In the genomic region with DNA sequence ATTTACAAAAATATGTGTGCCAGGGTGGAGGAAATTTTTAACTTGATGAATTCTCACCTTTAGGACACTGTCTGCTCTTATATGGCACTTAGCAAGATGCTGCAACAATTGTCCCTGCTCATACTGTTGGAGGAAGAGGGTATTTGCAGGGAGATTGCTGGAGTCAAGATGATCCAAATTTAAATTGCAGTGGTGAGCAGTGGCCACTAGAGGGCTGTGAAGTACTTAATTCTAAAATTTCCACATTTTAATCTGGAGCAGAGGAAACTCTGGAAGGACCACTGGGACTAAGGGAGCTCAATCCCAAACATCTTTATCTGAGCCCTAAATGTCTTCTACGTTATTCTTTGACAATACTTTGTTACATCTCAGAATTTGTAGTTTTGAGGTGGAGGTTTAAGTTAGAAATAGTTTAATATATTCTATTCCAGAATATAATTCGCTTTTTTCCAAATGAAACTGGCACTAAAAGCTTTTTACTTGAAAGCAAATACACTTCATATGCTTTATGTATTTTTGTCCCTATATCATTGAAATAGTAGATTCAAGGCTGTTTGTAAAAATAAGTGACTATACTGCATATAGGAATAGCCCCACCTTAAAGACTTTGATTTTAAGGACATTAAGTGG, we compare ENCODE assay signal across 8 cellular contexts. TPM values are rescaled to one million over a fixed set of nuclear protein-coding genes. Genes with fewer than 3 reads are reported as not detected.
DNase-seq lines count a peak whose midpoint lies in the region; ATAC-seq and TF ChIP-seq lines count a peak whose summit lies in the region.

No MANE protein-coding gene starts in this region.

- no peak overlapping the region for H3K9ac ChIP-seq in OCI-LY3 (ENCODE audit: low read length)

- no peaks in the 10 kb centered on the region for H3K36me3 ChIP-seq in OCI-LY3 (replicated peaks; ENCODE audit: low read depth, low read length)

- peak; percentile 81 for TF ChIP-seq CTCF in OCI-LY3 (IDR thresholded peaks at IDR 0.05; ENCODE audit: low read depth, low read length)
- peak; percentile 84 for TF ChIP-seq CTCF in choroid plexus epithelial cell (conservative IDR thresholded peaks at IDR 0.05; ENCODE audit: low read depth, low read length)

- no peaks in the 10 kb centered on the region for H3K79me2 ChIP-seq in OCI-LY3 (ENCODE audit: low read length)

- H4K20me1 ChIP-seq in OCI-LY3 (ENCODE audit: insufficient read depth, low read length) = no peaks in the 10 kb centered on the region

- intact Hi-C loops in activated T-helper 2 cell treated with anti-CD3 and anti-CD28 coated beads, Interferon-gamma antibody, Interleukin-2, Interleukin-4, amounts not matched to agents 10 μg/mL and 5 μg/mL and 100 μg/mL, durations not matched to agents 14 hours and 24 hours and 36 hours (cut with micrococcal nuclease) = no loop called here

- peaks cover 9% of the 10 kb centered on the region for H3K27me3 Mint-ChIP-seq in activated T-helper 2 cell treated with anti-CD3 and anti-CD28 coated beads, Interferon-gamma antibody, Interleukin-2, Interleukin-4, amounts not matched to agents 10 μg/mL and 5 μg/mL and 100 μg/mL, durations not matched to agents 14 hours and 24 hours and 36 hours (ENCODE audit: low read depth)

- ATAC-seq in GM18868 (IDR thresholded peaks at IDR 0.05; ENCODE audit: unreplicated experiment) (peak; percentile 62), HG03520 (IDR thresholded peaks at IDR 0.05; ENCODE audit: unreplicated experiment) (no peak)

- H3K27me3 ChIP-seq in OCI-LY3 (ENCODE audit: low read depth, low read length) = no peaks in the 10 kb centered on the region

- no peaks in the 10 kb centered on the region for H3K9me3 ChIP-seq in OCI-LY3 (ENCODE audit: insufficient read depth, low read length)

- no peak overlapping the region for H3K27ac Mint-ChIP-seq in activated T-helper 2 cell treated with anti-CD3 and anti-CD28 coated beads, Interferon-gamma antibody, Interleukin-2, Interleukin-4, amounts not matched to agents 10 μg/mL and 5 μg/mL and 100 μg/mL, durations not matched to agents 14 hours and 24 hours and 36 hours

- no peak overlapping the region for H3K4me3 Mint-ChIP-seq in activated T-helper 2 cell treated with anti-CD3 and anti-CD28 coated beads, Interferon-gamma antibody, Interleukin-2, Interleukin-4, amounts not matched to agents 10 μg/mL and 5 μg/mL and 100 μg/mL, durations not matched to agents 14 hours and 24 hours and 36 hours (ENCODE audit: low read depth)

- no peaks in the 10 kb centered on the region for H3K36me3 Mint-ChIP-seq in activated T-helper 2 cell treated with anti-CD3 and anti-CD28 coated beads, Interferon-gamma antibody, Interleukin-2, Interleukin-4, amounts not matched to agents 10 μg/mL and 5 μg/mL and 100 μg/mL, durations not matched to agents 14 hours and 24 hours and 36 hours (ENCODE audit: low read depth)

- H3K9me3 Mint-ChIP-seq in activated T-helper 2 cell treated with anti-CD3 and anti-CD28 coated beads, Interferon-gamma antibody, Interleukin-2, Interleukin-4, amounts not matched to agents 10 μg/mL and 5 μg/mL and 100 μg/mL, durations not matched to agents 14 hours and 24 hours and 36 hours = no peaks in the 10 kb centered on the region

- no peak overlapping the region for H3K27ac ChIP-seq in OCI-LY3 (ENCODE audit: low read length)

- H3K4me1 ChIP-seq in OCI-LY3 (ENCODE audit: low read length) = no peaks in the 10 kb centered on the region

- H3K4me2 ChIP-seq in OCI-LY3 (ENCODE audit: low read length) = no peak overlapping the region

- H3K4me1 Mint-ChIP-seq in activated T-helper 2 cell treated with anti-CD3 and anti-CD28 coated beads, Interferon-gamma antibody, Interleukin-2, Interleukin-4, amounts not matched to agents 10 μg/mL and 5 μg/mL and 100 μg/mL, durations not matched to agents 14 hours and 24 hours and 36 hours (ENCODE audit: low read depth) = no peaks in the 10 kb centered on the region

- H2AFZ ChIP-seq in OCI-LY3 (ENCODE audit: low read depth, low read length) = no peak overlapping the region

- DNase-seq in COLO668 (lab: John Stamatoyannopoulos, UW; ENCODE audit: unreplicated experiment) (peak; percentile 44), HT1080 (ENCODE audit: low read depth) (peak; percentile 62), choroid plexus epithelial cell (ENCODE audit: low read depth) (peak; percentile 74), lung microvascular endothelial cell (ENCODE audit: low read depth in 2 of 2) (peak; percentile 60)
- no peak for DNase-seq in activated T-helper 2 cell treated with anti-CD3 and anti-CD28 coated beads, Interferon-gamma antibody, Interleukin-2, Interleukin-4, amounts not matched to agents 10 μg/mL and 5 μg/mL and 100 μg/mL, durations not matched to agents 14 hours and 24 hours and 36 hours (ENCODE audit: low spot score)

- H3K4me3 ChIP-seq in OCI-LY3 (ENCODE audit: low read length) (no peak overlapping the region), choroid plexus epithelial cell (ENCODE audit: low read depth, low read length) (no peak overlapping the region)

RNA-seq across cellular contexts. Expression of gene PTH2R, which starts 33.0 kb away (rescaled TPM):
- total RNA-seq in HT1080 (2014; rRNA removed; shearing (Covaris generic)) = not detected in 2 replicates
- not detected in 2 replicates for polyA plus RNA-seq in HT1080 (2015; cell fraction: cytosol; rRNA removed)
- not detected in 2 replicates for polyA plus RNA-seq in HT1080 (2015; cell fraction: nucleus; rRNA removed)
- total RNA-seq in lung microvascular endothelial cell = not detected in 2 replicates
- 0.07 and 0.14 TPM in 2 replicates for total RNA-seq in activated T-helper 2 cell treated with anti-CD3 and anti-CD28 coated beads, Interferon-gamma antibody, Interleukin-2, Interleukin-4, amounts not matched to agents 10 μg/mL and 5 μg/mL and 100 μg/mL, durations not matched to agents 14 hours and 24 hours and 36 hours
